1 cellular context compared by ENCODE assay signal in genomic region chr10:113165643-113166042, GRCh38.
TF ChIP-seq lines count a peak whose summit lies in the region.

No MANE protein-coding gene starts in this region.

TF ChIP-seq in GM23338, 12 proteins besides CTCF, POLR2A, EP300 and RAD21 (continued from another document):
- TF ChIP-seq, protein P1, sequence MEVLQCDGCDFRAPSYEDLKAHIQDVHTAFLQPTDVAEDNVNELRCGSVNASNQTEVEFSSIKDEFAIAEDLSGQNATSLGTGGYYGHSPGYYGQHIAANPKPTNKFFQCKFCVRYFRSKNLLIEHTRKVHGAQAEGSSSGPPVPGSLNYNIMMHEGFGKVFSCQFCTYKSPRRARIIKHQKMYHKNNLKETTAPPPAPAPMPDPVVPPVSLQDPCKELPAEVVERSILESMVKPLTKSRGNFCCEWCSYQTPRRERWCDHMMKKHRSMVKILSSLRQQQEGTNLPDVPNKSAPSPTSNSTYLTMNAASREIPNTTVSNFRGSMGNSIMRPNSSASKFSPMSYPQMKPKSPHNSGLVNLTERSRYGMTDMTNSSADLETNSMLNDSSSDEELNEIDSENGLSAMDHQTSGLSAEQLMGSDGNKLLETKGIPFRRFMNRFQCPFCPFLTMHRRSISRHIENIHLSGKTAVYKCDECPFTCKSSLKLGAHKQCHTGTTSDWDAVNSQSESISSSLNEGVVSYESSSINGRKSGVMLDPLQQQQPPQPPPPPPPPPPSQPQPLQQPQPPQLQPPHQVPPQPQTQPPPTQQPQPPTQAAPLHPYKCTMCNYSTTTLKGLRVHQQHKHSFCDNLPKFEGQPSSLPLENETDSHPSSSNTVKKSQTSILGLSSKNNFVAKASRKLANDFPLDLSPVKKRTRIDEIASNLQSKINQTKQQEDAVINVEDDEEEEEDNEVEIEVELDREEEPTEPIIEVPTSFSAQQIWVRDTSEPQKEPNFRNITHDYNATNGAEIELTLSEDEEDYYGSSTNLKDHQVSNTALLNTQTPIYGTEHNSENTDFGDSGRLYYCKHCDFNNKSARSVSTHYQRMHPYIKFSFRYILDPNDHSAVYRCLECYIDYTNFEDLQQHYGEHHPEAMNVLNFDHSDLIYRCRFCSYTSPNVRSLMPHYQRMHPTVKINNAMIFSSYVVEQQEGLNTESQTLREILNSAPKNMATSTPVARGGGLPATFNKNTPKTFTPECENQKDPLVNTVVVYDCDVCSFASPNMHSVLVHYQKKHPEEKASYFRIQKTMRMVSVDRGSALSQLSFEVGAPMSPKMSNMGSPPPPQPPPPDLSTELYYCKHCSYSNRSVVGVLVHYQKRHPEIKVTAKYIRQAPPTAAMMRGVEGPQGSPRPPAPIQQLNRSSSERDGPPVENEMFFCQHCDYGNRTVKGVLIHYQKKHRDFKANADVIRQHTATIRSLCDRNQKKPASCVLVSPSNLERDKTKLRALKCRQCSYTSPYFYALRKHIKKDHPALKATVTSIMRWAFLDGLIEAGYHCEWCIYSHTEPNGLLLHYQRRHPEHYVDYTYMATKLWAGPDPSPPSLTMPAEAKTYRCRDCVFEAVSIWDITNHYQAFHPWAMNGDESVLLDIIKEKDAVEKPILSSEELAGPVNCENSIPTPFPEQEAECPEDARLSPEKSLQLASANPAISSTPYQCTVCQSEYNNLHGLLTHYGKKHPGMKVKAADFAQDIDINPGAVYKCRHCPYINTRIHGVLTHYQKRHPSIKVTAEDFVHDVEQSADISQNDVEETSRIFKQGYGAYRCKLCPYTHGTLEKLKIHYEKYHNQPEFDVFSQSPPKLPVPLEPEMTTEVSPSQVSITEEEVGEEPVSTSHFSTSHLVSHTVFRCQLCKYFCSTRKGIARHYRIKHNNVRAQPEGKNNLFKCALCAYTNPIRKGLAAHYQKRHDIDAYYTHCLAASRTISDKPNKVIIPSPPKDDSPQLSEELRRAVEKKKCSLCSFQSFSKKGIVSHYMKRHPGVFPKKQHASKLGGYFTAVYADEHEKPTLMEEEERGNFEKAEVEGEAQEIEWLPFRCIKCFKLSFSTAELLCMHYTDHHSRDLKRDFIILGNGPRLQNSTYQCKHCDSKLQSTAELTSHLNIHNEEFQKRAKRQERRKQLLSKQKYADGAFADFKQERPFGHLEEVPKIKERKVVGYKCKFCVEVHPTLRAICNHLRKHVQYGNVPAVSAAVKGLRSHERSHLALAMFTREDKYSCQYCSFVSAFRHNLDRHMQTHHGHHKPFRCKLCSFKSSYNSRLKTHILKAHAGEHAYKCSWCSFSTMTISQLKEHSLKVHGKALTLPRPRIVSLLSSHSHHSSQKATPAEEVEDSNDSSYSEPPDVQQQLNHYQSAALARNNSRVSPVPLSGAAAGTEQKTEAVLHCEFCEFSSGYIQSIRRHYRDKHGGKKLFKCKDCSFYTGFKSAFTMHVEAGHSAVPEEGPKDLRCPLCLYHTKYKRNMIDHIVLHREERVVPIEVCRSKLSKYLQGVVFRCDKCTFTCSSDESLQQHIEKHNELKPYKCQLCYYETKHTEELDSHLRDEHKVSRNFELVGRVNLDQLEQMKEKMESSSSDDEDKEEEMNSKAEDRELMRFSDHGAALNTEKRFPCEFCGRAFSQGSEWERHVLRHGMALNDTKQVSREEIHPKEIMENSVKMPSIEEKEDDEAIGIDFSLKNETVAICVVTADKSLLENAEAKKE (CRISPR knock-in tag; IDR thresholded peaks at IDR 0.05), result no peak
- no peak for TF ChIP-seq NANOG (IDR thresholded peaks at IDR 0.05; ENCODE audit: borderline replicate concordance)
- no peak for TF ChIP-seq ETS1 (IDR thresholded peaks at IDR 0.05)
TF ChIP-seq in GM23338: peak in this region for 0.
